ENCODE assay signal across 9 cellular contexts in genomic region chr7:123823898-123824753, GRCh38. TPM values are rescaled to one million over a fixed set of nuclear protein-coding genes. Genes with fewer than 3 reads are reported as not detected.
DNase-seq lines count a peak whose midpoint lies in the region; ATAC-seq and TF ChIP-seq lines count a peak whose summit lies in the region.
"Had no signal": no experiment of that assay in that cellular context is flagged by ENCODE, and none has a peak within 500 bp of the region (broad histone marks: within the 10 kb centered on the region; RNA-seq: fewer than 3 reads in every experiment).

No MANE protein-coding gene starts in this region.

- TF ChIP-seq POLR2A in NB4 (IDR thresholded peaks at IDR 0.05; ENCODE audit: extremely low read depth, insufficient read length) (no peak), upper lobe of left lung (IDR thresholded peaks at IDR 0.05) (no peak)

- no peaks in the 10 kb centered on the region for H3K9me3 Mint-ChIP-seq in GM23338

- H2AFZ ChIP-seq in GM23338, result peak overlapping the region; percentile 94

- TF ChIP-seq CTCF in GM23338 (conservative IDR thresholded peaks at IDR 0.05; ENCODE audit: low read depth in 2 of 2) (no peak), NB4 (IDR thresholded peaks at IDR 0.05; ENCODE audit: low read depth, low read length) (no peak), colonic mucosa (IDR thresholded peaks at IDR 0.05) (no peak), upper lobe of left lung (IDR thresholded peaks at IDR 0.05) (no peak)

- H3K36me3 Mint-ChIP-seq in GM23338 (ENCODE audit: low read depth), result no peaks in the 10 kb centered on the region

- H3K4me3 ChIP-seq in GM23338, result no peak overlapping the region
- H3K4me3 ChIP-seq in NB4 (ENCODE audit: low read depth, low read length), result no peak overlapping the region
- no peak overlapping the region for H3K4me3 ChIP-seq in colonic mucosa
- H3K4me3 ChIP-seq in upper lobe of left lung, result no peak overlapping the region

- H3K27ac ChIP-seq in GM23338 (ENCODE audit: low read depth), result no peak overlapping the region
- no peak overlapping the region for H3K27ac ChIP-seq in colonic mucosa
- H3K27ac ChIP-seq in upper lobe of left lung, result no peak overlapping the region

- no peaks in the 10 kb centered on the region for H3K9me2 ChIP-seq in GM23338 (ENCODE audit: insufficient read depth)

- ATAC-seq in GM18520 (IDR thresholded peaks at IDR 0.05; ENCODE audit: unreplicated experiment) (peak; percentile 90), GM23338 (no peak), Right ventricle myocardium inferior (no peak), upper lobe of left lung (ENCODE audit: low FRiP score in 2 of 2) (no peak)

- H3K27ac Mint-ChIP-seq in GM23338, result peak overlapping the region; percentile 4; the same call in 1 of the 2 replicates

- DNase-seq in GM23338 (ENCODE audit: low spot score), result no peak
- peak; percentile 16 for DNase-seq in NB4 (ENCODE audit: low read depth)
- peak in 3 of 4 experiments; percentile 11 to 34 (median 20) for DNase-seq in stimulated activated CD4-positive, alpha-beta T cell treated with anti-CD3 and anti-CD28 coated beads, Interleukin-1b, Interleukin-23, amount 100 ng/mL, for 24 hours (ENCODE audit: low read depth in 4 of 4, low spot score in 1 of 4)
- DNase-seq in NK-92 treated with Interleukin-12 subunit alpha and Interleukin-12 subunit beta, amount 100 ng/mL, for 24 hours (lab: John Stamatoyannopoulos, UW), result no peak
- DNase-seq in colonic mucosa, result no peak
- DNase-seq in Right ventricle myocardium inferior (ENCODE audit: missing footprints), result no peak
- no peak for DNase-seq in upper lobe of left lung

- H3K4me2 ChIP-seq in GM23338, result no peak overlapping the region

- H3K27me3 ChIP-seq in GM23338 (ENCODE audit: insufficient read depth) (no peaks in the 10 kb centered on the region), colonic mucosa (no peaks in the 10 kb centered on the region), upper lobe of left lung (no peaks in the 10 kb centered on the region)

- WGBS in upper lobe of left lung, 2 donors, result 65 to 68% methylated on average over 3 of the region's 3 CpGs

- H3K4me1 ChIP-seq in GM23338 (ENCODE audit: insufficient read depth) (no peaks in the 10 kb centered on the region), colonic mucosa (no peaks in the 10 kb centered on the region), upper lobe of left lung (no peaks in the 10 kb centered on the region)

- no peaks in the 10 kb centered on the region for H3K27me3 Mint-ChIP-seq in GM23338 (ENCODE audit: insufficient read depth, low read depth, poor library complexity)

- no peak overlapping the region for H3K4me3 Mint-ChIP-seq in GM23338

- peaks cover 3% of the 10 kb centered on the region; the same call in 2 of the 3 replicates for H3K4me1 Mint-ChIP-seq in GM23338

- intact Hi-C loops in colonic mucosa (cut with DNase I), result no loop called here
- intact Hi-C loops in Right ventricle myocardium inferior (cut with DNase I), result no loop called here

- TF ChIP-seq EP300 in upper lobe of left lung (IDR thresholded peaks at IDR 0.05), result no peak

- H3K36me3 ChIP-seq in GM23338 (ENCODE audit: insufficient read depth) (no peaks in the 10 kb centered on the region), colonic mucosa (no peaks in the 10 kb centered on the region), upper lobe of left lung (no peaks in the 10 kb centered on the region)

- H4K20me1 ChIP-seq in GM23338 (replicated peaks; ENCODE audit: insufficient read depth), result no peaks in the 10 kb centered on the region

- H3K79me2 ChIP-seq in GM23338 (replicated peaks; ENCODE audit: insufficient read depth), result no peaks in the 10 kb centered on the region

- H3K9ac ChIP-seq in colonic mucosa (ENCODE audit: low read depth in 2 of 2, low read length in 2 of 2), result no peak overlapping the region

- H3K9me3 ChIP-seq in colonic mucosa, result no peaks in the 10 kb centered on the region
- no peaks in the 10 kb centered on the region for H3K9me3 ChIP-seq in upper lobe of left lung

- H3F3A ChIP-seq in GM23338 (replicated peaks; ENCODE audit: low read depth), result no peaks in the 10 kb centered on the region; the same call in 1 of the 2 replicates

TF ChIP-seq in GM23338, 12 proteins besides CTCF, POLR2A, EP300 and RAD21 (continues in another document):
- TF ChIP-seq ZNF462 (CRISPR knock-in tag; IDR thresholded peaks at IDR 0.05), result no peak
- no peak for TF ChIP-seq REST (IDR thresholded peaks at IDR 0.05; ENCODE audit: unreplicated experiment)
- TF ChIP-seq STAT1 (IDR thresholded peaks at IDR 0.05; ENCODE audit: unreplicated experiment), result no peak
- no peak for TF ChIP-seq NANOG (IDR thresholded peaks at IDR 0.05; ENCODE audit: borderline replicate concordance)

RNA-seq across cellular contexts. Expression of gene HYAL4, which starts 20.8 kb away (rescaled TPM):
- not detected in 2 replicates for total RNA-seq in GM23338 (2014; rRNA removed; shearing (Covaris generic))
- polyA plus RNA-seq in GM23338 (2016; fragmentation: Nextera tagmentation; extraction: Ambion mirVana), result not detected in 2 replicates
- total RNA-seq in colonic mucosa (not detected), Right ventricle myocardium inferior (not detected), upper lobe of left lung (not detected)
- total RNA-seq: NCI-H460 had no signal

Comparison
In these comparisons a context has a peak if more than half of its experiments do, and no peak if none do; other contexts are left out.
1. DNase-seq: peak in NB4 (single experiment) and stimulated activated CD4-positive, alpha-beta T cell treated with anti-CD3 and anti-CD28 coated beads, Interleukin-1b, Interleukin-23, amount 100 ng/mL, for 24 hours (3 of 4); none in GM23338 (single experiment), NK-92 treated with Interleukin-12 subunit alpha and Interleukin-12 subunit beta, amount 100 ng/mL, for 24 hours (single experiment), colonic mucosa (single experiment), Right ventricle myocardium inferior (single experiment) and upper lobe of left lung (0 of 2).